In genomic region chr11:31641477-31642062, GRCh38 we compare ENCODE assay signal across 9 cellular contexts.
DNase-seq lines count a peak whose midpoint lies in the region; ATAC-seq and TF ChIP-seq lines count a peak whose summit lies in the region.
"Had no signal": no experiment of that assay in that cellular context is flagged by ENCODE, and none has a peak within 500 bp of the region (broad histone marks: within the 10 kb centered on the region; RNA-seq: fewer than 3 reads in every experiment).

No MANE protein-coding gene starts in this region.

- ATAC-seq in GM19463 (IDR thresholded peaks at IDR 0.05; ENCODE audit: unreplicated experiment), result no peak

- POLR2A ChIA-PET in AG04449 (lab: Yijun Ruan, JAX), result interaction anchor here (0.5 to 0.6 kb wide), 2 partner anchors 14 to 224 kb away, joined by 3 read pairs; no protein-coding TSS in a partner anchor

- H3K27me3 Mint-ChIP-seq in progenitor cell of endocrine pancreas, result no peaks in the 10 kb centered on the region
- H3K27me3 Mint-ChIP-seq: dendritic cell treated with granulocyte-macrophage colony-stimulating factor and Interleukin-4, amounts not matched to agents 40 ng/mL and 50 ng/mL, for 4 days had no signal

- H3K4me3 Mint-ChIP-seq in progenitor cell of endocrine pancreas (ENCODE audit: low read depth), result no peak overlapping the region
- H3K4me3 Mint-ChIP-seq: dendritic cell treated with granulocyte-macrophage colony-stimulating factor and Interleukin-4, amounts not matched to agents 40 ng/mL and 50 ng/mL, for 4 days had no signal

- H3K36me3 Mint-ChIP-seq in progenitor cell of endocrine pancreas (ENCODE audit: insufficient read depth), result no peaks in the 10 kb centered on the region

- no peak overlapping the region for H3K27ac Mint-ChIP-seq in progenitor cell of endocrine pancreas
- H3K27ac Mint-ChIP-seq: dendritic cell treated with granulocyte-macrophage colony-stimulating factor and Interleukin-4, amounts not matched to agents 40 ng/mL and 50 ng/mL, for 4 days had no signal

- no peaks in the 10 kb centered on the region for H3K9me3 Mint-ChIP-seq in progenitor cell of endocrine pancreas (ENCODE audit: low read depth)
- H3K9me3 Mint-ChIP-seq: dendritic cell treated with granulocyte-macrophage colony-stimulating factor and Interleukin-4, amounts not matched to agents 40 ng/mL and 50 ng/mL, for 4 days had no signal

- H3K4me1 Mint-ChIP-seq in progenitor cell of endocrine pancreas (ENCODE audit: low read depth), result peaks cover 3% of the 10 kb centered on the region

- in situ Hi-C loops in GM13976 (cut with MboI; ENCODE audit: low sequenced_read_pairs, unreplicated experiment), result no loop called here

- H3K4me3 ChIP-seq in AG04449 (ENCODE audit: low read depth, low read length), result no peak overlapping the region

- TF ChIP-seq CTCF in AG04449 (IDR thresholded peaks at IDR 0.05; ENCODE audit: insufficient read depth, low read length, missing control alignments) (peak; percentile 48), GM13976 (IDR thresholded peaks at IDR 0.05; ENCODE audit: borderline replicate concordance, control extremely low read depth, extremely low read depth, insufficient read depth, missing control alignments) (peak; percentile 29), progenitor cell of endocrine pancreas (IDR thresholded peaks at IDR 0.05; ENCODE audit: unreplicated experiment) (peak; percentile 82)

- DNase-seq in AG04449 (ENCODE audit: low read depth, low spot score) (no peak), GM13976 (ENCODE audit: low spot score) (no peak), NCI-H524 (lab: John Stamatoyannopoulos, UW) (peak; percentile 62 to 91), ecto neural progenitor cell (ENCODE audit: low spot score) (peak; percentile 57), progenitor cell of endocrine pancreas (ENCODE audit: low spot score, unreplicated experiment) (peak; percentile 19), DMS153 treated with DMSO at 0.1 percent for 48 hours (lab: John Stamatoyannopoulos, UW; ENCODE audit: unreplicated experiment) (no peak)
- no peak for DNase-seq in activated CD4-positive, CD25-positive, alpha-beta regulatory T cell (lab: John Stamatoyannopoulos, UW)

- CTCF ChIA-PET in AG04449 (lab: Yijun Ruan, JAX), result interaction anchor here (0.6 to 7.1 kb wide), 28 partner anchors 9 to 1176 kb away, joined by 3 to 63 read pairs (median 4); no protein-coding TSS in a partner anchor

Comparison
In these comparisons a context has a peak if more than half of its experiments do, and no peak if none do; other contexts are left out.
1. DNase-seq: peak in NCI-H524 (2 of 2), ecto neural progenitor cell (single experiment) and progenitor cell of endocrine pancreas (single experiment); none in AG04449 (single experiment), GM13976 (single experiment), activated CD4-positive, CD25-positive, alpha-beta regulatory T cell (0 of 4) and DMS153 treated with DMSO at 0.1 percent for 48 hours (single experiment).
2. CTCF ChIP-seq: peak in every context shown above with its lines; median percentile 82 in progenitor cell of endocrine pancreas; 48 in AG04449; 29 in GM13976.